Comparison of ENCODE assay signal across 39 cellular contexts in the genomic region with DNA sequence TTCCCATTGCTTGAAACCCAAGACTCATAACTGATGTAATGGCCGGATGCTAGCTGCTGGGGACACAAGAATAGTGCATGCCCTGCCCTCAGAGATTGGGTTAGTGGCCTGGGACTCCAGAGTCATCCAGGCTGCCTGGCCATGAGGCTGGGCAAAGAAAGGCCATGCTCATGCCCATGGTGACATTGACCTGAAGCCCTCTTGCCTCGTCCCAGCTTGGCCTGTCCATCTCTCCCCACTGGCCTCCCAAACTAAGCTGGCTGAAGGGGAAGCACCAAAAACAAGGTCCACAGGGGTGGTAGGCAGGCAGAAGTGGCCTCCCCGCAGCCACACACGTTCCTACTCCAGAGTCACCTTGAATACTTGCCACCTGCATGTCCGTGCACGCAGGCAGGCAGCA.
"Had no signal": no experiment of that assay in that cellular context is flagged by ENCODE, and none has a peak within 500 bp of the region (broad histone marks: within the 10 kb centered on the region; RNA-seq: fewer than 3 reads in every experiment).

No MANE protein-coding gene starts in this region.

- H3K36me3 Mint-ChIP-seq: activated naive CD4-positive, alpha-beta T cell treated with anti-CD3 and anti-CD28 coated beads, Interleukin-2, amount 10 ng/mL, durations not matched to agents 7 days and 5 days; activated naive CD4-positive, alpha-beta T cell treated with anti-CD3 and anti-CD28 coated beads, Interleukin-2, amount 50 U/mL, for 24 hours; activated naive CD4-positive, alpha-beta T cell treated with anti-CD3 and anti-CD28 coated beads, Interleukin-2, amount 50 U/mL, for 72 hours; activated naive CD8-positive, alpha-beta T cell; activated naive CD8-positive, alpha-beta T cell treated with anti-CD3 and anti-CD28 coated beads for 36 hours; activated naive CD8-positive, alpha-beta T cell treated with anti-CD3 and anti-CD28 coated beads, Interleukin-2, amount 10 ng/mL, durations not matched to agents 7 days and 5 days; brain had no signal

- H3K27me3 Mint-ChIP-seq: activated naive CD4-positive, alpha-beta T cell treated with anti-CD3 and anti-CD28 coated beads, Interleukin-2, amount 10 ng/mL, durations not matched to agents 7 days and 5 days; activated naive CD4-positive, alpha-beta T cell treated with anti-CD3 and anti-CD28 coated beads, Interleukin-2, amount 50 U/mL, for 24 hours; activated naive CD8-positive, alpha-beta T cell; activated naive CD8-positive, alpha-beta T cell treated with anti-CD3 and anti-CD28 coated beads, Interleukin-2, amount 10 ng/mL, durations not matched to agents 7 days and 5 days; activated naive CD8-positive, alpha-beta T cell treated with anti-CD3 and anti-CD28 coated beads, Interleukin-2, amount 50 U/mL, for 24 hours; activated T-cell treated with anti-CD3 and anti-CD28 coated beads, Interleukin-2, amount 50 U/mL, for 24 hours; activated T-helper 17 cell treated with anti-CD3 and anti-CD28 coated beads, Interleukin-2, amount 50 U/mL, for 72 hours; central memory CD8-positive, alpha-beta T cell had no signal

- H3K4me1 Mint-ChIP-seq: activated naive CD4-positive, alpha-beta T cell treated with anti-CD3 and anti-CD28 coated beads, Interleukin-2, amount 10 ng/mL, durations not matched to agents 7 days and 5 days; activated naive CD4-positive, alpha-beta T cell treated with anti-CD3 and anti-CD28 coated beads, Interleukin-2, amount 50 U/mL, for 24 hours; activated naive CD8-positive, alpha-beta T cell treated with anti-CD3 and anti-CD28 coated beads for 36 hours; activated naive CD8-positive, alpha-beta T cell treated with anti-CD3 and anti-CD28 coated beads, Interleukin-2, amount 10 ng/mL, durations not matched to agents 7 days and 5 days; activated naive CD8-positive, alpha-beta T cell treated with anti-CD3 and anti-CD28 coated beads, Interleukin-2, amount 50 U/mL, for 24 hours; activated T-helper 17 cell treated with anti-CD3 and anti-CD28 coated beads, Interleukin-2, amount 50 U/mL, for 72 hours; brain; central memory CD8-positive, alpha-beta T cell had no signal

- H3K4me1 ChIP-seq: adrenal gland, ascending aorta, body of pancreas had no signal

- H3K4me3 Mint-ChIP-seq: activated naive CD4-positive, alpha-beta T cell treated with anti-CD3 and anti-CD28 coated beads for 36 hours; activated naive CD4-positive, alpha-beta T cell treated with anti-CD3 and anti-CD28 coated beads, Interleukin-2, amount 10 ng/mL, durations not matched to agents 7 days and 5 days; activated naive CD4-positive, alpha-beta T cell treated with anti-CD3 and anti-CD28 coated beads, Interleukin-2, amount 50 U/mL, for 24 hours; activated naive CD8-positive, alpha-beta T cell; activated naive CD8-positive, alpha-beta T cell treated with anti-CD3 and anti-CD28 coated beads for 36 hours; activated naive CD8-positive, alpha-beta T cell treated with anti-CD3 and anti-CD28 coated beads, Interleukin-2, amount 10 ng/mL, durations not matched to agents 7 days and 5 days; activated naive CD8-positive, alpha-beta T cell treated with anti-CD3 and anti-CD28 coated beads, Interleukin-2, amount 50 U/mL, for 24 hours; activated T-cell treated with anti-CD3 and anti-CD28 coated beads, Interleukin-2, amount 50 U/mL, for 24 hours; activated T-cell treated with anti-CD3 and anti-CD28 coated beads, Interleukin-2, amount 50 U/mL, for 4 hours; activated T-cell treated with anti-CD3 and anti-CD28 coated beads, Interleukin-2, amount 50 U/mL, for 72 hours; activated T-helper 1 cell treated with anti-CD3 and anti-CD28 coated beads, Interleukin-12 subunit alpha, Interleukin-12 subunit beta, Interleukin-2, Interleukin-4 antibody, amounts not matched to agents 30 ng/mL and 10 ng/mL and 1 ng/mL, durations not matched to agents 14 hours and 24 hours and 36 hours; activated T-helper 17 cell treated with anti-CD3 and anti-CD28 coated beads, Interleukin-2, amount 50 U/mL, for 72 hours; brain; central memory CD8-positive, alpha-beta T cell had no signal

- H3K27me3 ChIP-seq: adrenal gland, ascending aorta, body of pancreas, brain microvascular endothelial cell, breast epithelium, cardiac muscle cell had no signal

- H3K27ac ChIP-seq: adrenal gland, ascending aorta, body of pancreas, brain microvascular endothelial cell, breast epithelium, cardiac muscle cell had no signal

- DNase-seq: activated effector memory CD4-positive, alpha-beta T cell treated with anti-CD3 and anti-CD28 coated beads, Interleukin-2, amount 50 U/mL, for 16 hours; activated effector memory CD4-positive, alpha-beta T cell treated with Interleukin-2 at 50 U/mL for 16 hours; activated gamma-delta T cell; activated gamma-delta T cell treated with Interleukin-2 at 50 U/mL for 16 hours; activated naive CD4-positive, alpha-beta T cell; activated naive CD4-positive, alpha-beta T cell treated with anti-CD3 and anti-CD28 coated beads for 36 hours; activated naive CD4-positive, alpha-beta T cell treated with anti-CD3 and anti-CD28 coated beads, Interleukin-2, amount 10 ng/mL, durations not matched to agents 7 days and 5 days; activated naive CD4-positive, alpha-beta T cell treated with anti-CD3 and anti-CD28 coated beads, Interleukin-2, amount 50 U/mL, for 16 hours; activated naive CD4-positive, alpha-beta T cell treated with Interleukin-2 at 50 U/mL for 16 hours; activated naive CD8-positive, alpha-beta T cell treated with anti-CD3 and anti-CD28 coated beads for 36 hours; activated naive CD8-positive, alpha-beta T cell treated with anti-CD3 and anti-CD28 coated beads, Interleukin-2, amount 10 ng/mL, durations not matched to agents 7 days and 5 days; activated naive CD8-positive, alpha-beta T cell treated with anti-CD3 and anti-CD28 coated beads, Interleukin-2, amount 50 U/mL, for 24 hours; activated T-cell treated with anti-CD3 and anti-CD28 coated beads for 4 hours; activated T-cell treated with anti-CD3 and anti-CD28 coated beads, Interleukin-2, amount 50 U/mL, for 1 hour; activated T-cell treated with anti-CD3 and anti-CD28 coated beads, Interleukin-2, amount 50 U/mL, for 24 hours; activated T-cell treated with anti-CD3 and anti-CD28 coated beads, Interleukin-2, amount 50 U/mL, for 4 hours; activated T-cell treated with anti-CD3 and anti-CD28 coated beads, Interleukin-2, amount 50 U/mL, for 48 hours; activated T-cell treated with anti-CD3 and anti-CD28 coated beads, Interleukin-2, amount 50 U/mL, for 72 hours; adrenal gland; amniotic stem cell; amygdala; anterior cingulate cortex; aorta; body of pancreas; brain microvascular endothelial cell; caudate nucleus; central memory CD4-positive, alpha-beta T cell; cerebellar nuclear complex had no signal

- H3K27ac Mint-ChIP-seq: activated naive CD4-positive, alpha-beta T cell treated with anti-CD3 and anti-CD28 coated beads for 36 hours; activated naive CD4-positive, alpha-beta T cell treated with anti-CD3 and anti-CD28 coated beads, Interleukin-2, amount 10 ng/mL, durations not matched to agents 7 days and 5 days; activated naive CD4-positive, alpha-beta T cell treated with anti-CD3 and anti-CD28 coated beads, Interleukin-2, amount 50 U/mL, for 24 hours; activated naive CD4-positive, alpha-beta T cell treated with anti-CD3 and anti-CD28 coated beads, Interleukin-2, amount 50 U/mL, for 72 hours; activated naive CD8-positive, alpha-beta T cell; activated naive CD8-positive, alpha-beta T cell treated with anti-CD3 and anti-CD28 coated beads for 36 hours; activated naive CD8-positive, alpha-beta T cell treated with anti-CD3 and anti-CD28 coated beads, Interleukin-2, amount 10 ng/mL, durations not matched to agents 7 days and 5 days; activated naive CD8-positive, alpha-beta T cell treated with anti-CD3 and anti-CD28 coated beads, Interleukin-2, amount 50 U/mL, for 24 hours; activated T-cell treated with anti-CD3 and anti-CD28 coated beads, Interleukin-2, amount 50 U/mL, for 24 hours; activated T-cell treated with anti-CD3 and anti-CD28 coated beads, Interleukin-2, amount 50 U/mL, for 72 hours; activated T-helper 1 cell treated with anti-CD3 and anti-CD28 coated beads, Interleukin-12 subunit alpha, Interleukin-12 subunit beta, Interleukin-2, Interleukin-4 antibody, amounts not matched to agents 30 ng/mL and 10 ng/mL and 1 ng/mL, durations not matched to agents 14 hours and 24 hours and 36 hours; activated T-helper 17 cell treated with anti-CD3 and anti-CD28 coated beads, Interleukin-2, amount 50 U/mL, for 72 hours; activated T-helper 2 cell treated with anti-CD3 and anti-CD28 coated beads, Interferon-gamma antibody, Interleukin-2, Interleukin-4, amounts not matched to agents 10 μg/mL and 5 μg/mL and 100 μg/mL, durations not matched to agents 14 hours and 24 hours and 36 hours had no signal

- H3K36me3 ChIP-seq: adrenal gland, breast epithelium, cardiac muscle cell had no signal

- H3K9me3 Mint-ChIP-seq: activated naive CD4-positive, alpha-beta T cell treated with anti-CD3 and anti-CD28 coated beads, Interleukin-2, amount 50 U/mL, for 24 hours; activated naive CD8-positive, alpha-beta T cell treated with anti-CD3 and anti-CD28 coated beads for 36 hours; activated naive CD8-positive, alpha-beta T cell treated with anti-CD3 and anti-CD28 coated beads, Interleukin-2, amount 10 ng/mL, durations not matched to agents 7 days and 5 days; activated naive CD8-positive, alpha-beta T cell treated with anti-CD3 and anti-CD28 coated beads, Interleukin-2, amount 50 U/mL, for 24 hours; activated T-cell treated with anti-CD3 and anti-CD28 coated beads, Interleukin-2, amount 50 U/mL, for 24 hours; activated T-cell treated with anti-CD3 and anti-CD28 coated beads, Interleukin-2, amount 50 U/mL, for 4 hours; activated T-helper 1 cell treated with anti-CD3 and anti-CD28 coated beads, Interleukin-12 subunit alpha, Interleukin-12 subunit beta, Interleukin-2, Interleukin-4 antibody, amounts not matched to agents 30 ng/mL and 10 ng/mL and 1 ng/mL, durations not matched to agents 14 hours and 24 hours and 36 hours; activated T-helper 17 cell treated with anti-CD3 and anti-CD28 coated beads, Interleukin-2, amount 50 U/mL, for 72 hours; brain; central memory CD8-positive, alpha-beta T cell had no signal

- H3K9me3 ChIP-seq: adrenal gland, ascending aorta, body of pancreas, breast epithelium had no signal

- ATAC-seq: activated naive CD4-positive, alpha-beta T cell treated with anti-CD3 and anti-CD28 coated beads, Interleukin-2, amount 50 U/mL, for 72 hours; activated naive CD8-positive, alpha-beta T cell treated with anti-CD3 and anti-CD28 coated beads, Interleukin-2, amount 50 U/mL, for 24 hours; activated T-cell treated with anti-CD3 and anti-CD28 coated beads, Interleukin-2, amount 50 U/mL, for 4 hours; activated T-cell treated with anti-CD3 and anti-CD28 coated beads, Interleukin-2, amount 50 U/mL, for 72 hours; activated T-helper 17 cell treated with anti-CD3 and anti-CD28 coated beads, Interleukin-2, amount 50 U/mL, for 72 hours; body of pancreas had no signal

- H3K4me3 ChIP-seq: adrenal gland, ascending aorta, body of pancreas, breast epithelium, cardiac muscle cell had no signal
